Comparison of ENCODE assay signal across 9 cellular contexts in genomic region chr12:54364413-54364812, GRCh38. TPM values are rescaled to one million over a fixed set of nuclear protein-coding genes. Genes with fewer than 3 reads are reported as not detected.
A peak's percentile ranks its signal among the peaks of the same experiment; 100 is the strongest.
DNase-seq lines count a peak whose midpoint lies in the region; ATAC-seq and TF ChIP-seq lines count a peak whose summit lies in the region.
"Had no signal": no experiment of that assay in that cellular context is flagged by ENCODE, and none has a peak within 500 bp of the region (broad histone marks: within the 10 kb centered on the region; RNA-seq: fewer than 3 reads in every experiment).

Gene GPR84, minus strand, starts transcription at chr12:54364486. Its CDS starts 635 bp downstream, at chr12:54363851.

- intact Hi-C loops in activated naive CD4-positive, alpha-beta T cell treated with anti-CD3 and anti-CD28 coated beads for 36 hours (cut with micrococcal nuclease): loop anchor here (1.0 kb wide), 3 partner anchors 40 to 148 kb away; partner anchors contain the start of genes CBX5 and HNRNPA1
- intact Hi-C loops in colonic mucosa (cut with DNase I): loop anchor here (5.0 kb wide), 2 partner anchors 72 to 142 kb away; no protein-coding TSS in a partner anchor

- no peaks in the 10 kb centered on the region for H3K27me3 Mint-ChIP-seq in activated naive CD4-positive, alpha-beta T cell treated with anti-CD3 and anti-CD28 coated beads for 36 hours (ENCODE audit: low read depth)
- H3K27me3 Mint-ChIP-seq in activated T-cell treated with anti-CD3 and anti-CD28 coated beads, Interleukin-2, amount 50 U/mL, for 72 hours (ENCODE audit: low read depth): peaks cover 22% of the 10 kb centered on the region

- H3K27me3 ChIP-seq in thymus (ENCODE audit: control insufficient read depth, insufficient read depth): no peaks in the 10 kb centered on the region
- no peaks in the 10 kb centered on the region for H3K27me3 ChIP-seq in colonic mucosa

- H3K27ac Mint-ChIP-seq in activated naive CD4-positive, alpha-beta T cell treated with anti-CD3 and anti-CD28 coated beads for 36 hours: peak within 1 kb of the TSS; percentile 84
- peak within 1 kb of the TSS; percentile 78 for H3K27ac Mint-ChIP-seq in activated T-cell treated with anti-CD3 and anti-CD28 coated beads, Interleukin-2, amount 50 U/mL, for 72 hours

- TF ChIP-seq CTCF in colonic mucosa (IDR thresholded peaks at IDR 0.05): no peak

- peak; percentile 62 to 75 for ATAC-seq in activated T-cell treated with anti-CD3 and anti-CD28 coated beads, Interleukin-2, amount 50 U/mL, for 72 hours (replicated peaks in 1 of 2)

- peaks cover 43% of the 10 kb centered on the region for H3K4me1 Mint-ChIP-seq in activated naive CD4-positive, alpha-beta T cell treated with anti-CD3 and anti-CD28 coated beads for 36 hours (ENCODE audit: low read depth)
- peaks cover 50% of the 10 kb centered on the region for H3K4me1 Mint-ChIP-seq in activated T-cell treated with anti-CD3 and anti-CD28 coated beads, Interleukin-2, amount 50 U/mL, for 72 hours (ENCODE audit: low read depth)

- H3K4me3 ChIP-seq in thymus (ENCODE audit: low read length): no peak within 1 kb of the TSS
- H3K4me3 ChIP-seq in colonic mucosa: no peak within 1 kb of the TSS

- CTCF ChIA-PET in activated naive CD4-positive, alpha-beta T cell treated with anti-CD3 and anti-CD28 coated beads for 36 hours (lab: Charles Lee): no interaction called here

- WGBS in thymus: 7% methylated on average over 4 of the region's 4 CpGs

- H3K27ac ChIP-seq in thymus (ENCODE audit: low read depth) (peak within 1 kb of the TSS; percentile 3), colonic mucosa (no peak within 1 kb of the TSS)

- peak; percentile 77 for DNase-seq in activated naive CD4-positive, alpha-beta T cell treated with anti-CD3 and anti-CD28 coated beads for 36 hours
- no peak for DNase-seq in activated naive CD4-positive, alpha-beta T cell (lab: John Stamatoyannopoulos, UW)
- DNase-seq in HT1080 (ENCODE audit: low read depth) (peak; percentile 51), hypothalamus (lab: John Stamatoyannopoulos, UW) (no peak), colonic mucosa (no peak), epidermal melanocyte (ENCODE audit: insufficient read length, low spot score) (no peak)
- DNase-seq in activated T-cell treated with anti-CD3 and anti-CD28 coated beads, Interleukin-2, amount 50 U/mL, for 72 hours: peak; percentile 61 to 62
- DNase-seq: NCI-H510A had no signal

- H3K9me3 ChIP-seq in thymus (ENCODE audit: control insufficient read depth) (no peaks in the 10 kb centered on the region), colonic mucosa (no peaks in the 10 kb centered on the region)

- H3K36me3 ChIP-seq in thymus (ENCODE audit: control insufficient read depth, insufficient read depth): no peaks in the 10 kb centered on the region
- H3K36me3 ChIP-seq in colonic mucosa: no peaks in the 10 kb centered on the region

- no peaks in the 10 kb centered on the region for H3K9me3 Mint-ChIP-seq in activated naive CD4-positive, alpha-beta T cell treated with anti-CD3 and anti-CD28 coated beads for 36 hours
- H3K9me3 Mint-ChIP-seq in activated T-cell treated with anti-CD3 and anti-CD28 coated beads, Interleukin-2, amount 50 U/mL, for 72 hours: no peaks in the 10 kb centered on the region

- H3K4me3 Mint-ChIP-seq in activated naive CD4-positive, alpha-beta T cell treated with anti-CD3 and anti-CD28 coated beads for 36 hours: peak within 1 kb of the TSS; percentile 58
- H3K4me3 Mint-ChIP-seq in activated T-cell treated with anti-CD3 and anti-CD28 coated beads, Interleukin-2, amount 50 U/mL, for 72 hours: peak within 1 kb of the TSS; percentile 63 to 87

- no peaks in the 10 kb centered on the region for H3K36me3 Mint-ChIP-seq in activated naive CD4-positive, alpha-beta T cell treated with anti-CD3 and anti-CD28 coated beads for 36 hours (ENCODE audit: low read depth)
- no peaks in the 10 kb centered on the region for H3K36me3 Mint-ChIP-seq in activated T-cell treated with anti-CD3 and anti-CD28 coated beads, Interleukin-2, amount 50 U/mL, for 72 hours (ENCODE audit: insufficient read depth in 2 of 2)

- H3K9ac ChIP-seq in colonic mucosa (ENCODE audit: low read depth in 2 of 2, low read length in 2 of 2): no peak within 1 kb of the TSS

- H3K4me1 ChIP-seq in thymus (ENCODE audit: control insufficient read depth, insufficient read depth, low read length) (peaks cover 2% of the 10 kb centered on the region), colonic mucosa (peaks cover 5% of the 10 kb centered on the region)

RNA-seq across cellular contexts. Expression of gene GPR84, which starts in this region (rescaled TPM):
- total RNA-seq in activated naive CD4-positive, alpha-beta T cell treated with anti-CD3 and anti-CD28 coated beads for 36 hours: 1 to 10 TPM; 1.2 TPM
- not detected in 2 replicates for total RNA-seq in HT1080 (2014; rRNA removed; shearing (Covaris generic))
- 0.06 and 0.08 TPM in 2 replicates for polyA plus RNA-seq in HT1080 (2015; cell fraction: cytosol; rRNA removed)
- polyA plus RNA-seq in HT1080 (2015; cell fraction: nucleus; rRNA removed): 0.07 and 0.26 TPM in 2 replicates
- 10 to 100 TPM in 1 of 2 donors, 1 to 10 TPM in 1; 3.8 to 16.0 TPM for total RNA-seq in activated T-cell treated with anti-CD3 and anti-CD28 coated beads, Interleukin-2, amount 50 U/mL, for 72 hours
- polyA plus RNA-seq in thymus: 0.62 TPM
- total RNA-seq in colonic mucosa: under 1 TPM in 1 of 2 donors, not detected in 1; 0.21 TPM

Comparison
In these comparisons a context has a peak if more than half of its experiments do, and no peak if none do; other contexts are left out.
1. DNase-seq: peak in activated naive CD4-positive, alpha-beta T cell treated with anti-CD3 and anti-CD28 coated beads for 36 hours (single experiment) and activated T-cell treated with anti-CD3 and anti-CD28 coated beads, Interleukin-2, amount 50 U/mL, for 72 hours (2 of 2); none in activated naive CD4-positive, alpha-beta T cell (0 of 4), hypothalamus (0 of 51), colonic mucosa (single experiment) and epidermal melanocyte (single experiment).
2. Peak in DNase-seq in HT1080; RNA of the gene not detected or under 1 TPM.